ENCODE assay signal across 1 cellular context in the genomic region with DNA sequence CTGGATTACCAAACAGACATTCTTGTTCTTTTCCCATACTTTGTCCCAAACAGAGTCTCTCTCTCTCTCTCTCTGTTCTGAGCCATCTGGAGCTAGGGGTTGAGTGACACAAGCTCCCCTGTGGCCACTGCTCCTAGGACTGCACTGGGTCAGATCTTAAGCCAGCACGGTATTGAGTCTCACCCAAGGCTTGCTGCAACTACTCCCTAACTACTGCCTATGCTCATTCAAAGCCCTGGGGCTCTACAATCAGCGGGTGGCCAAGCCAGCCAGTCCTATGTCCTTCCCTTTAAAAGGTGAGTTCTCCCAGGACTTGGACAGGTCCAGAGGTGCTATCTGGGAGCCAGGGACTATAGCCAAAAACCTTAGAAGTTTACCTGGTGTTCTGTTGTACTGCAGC.
TF ChIP-seq lines count a peak whose summit lies in the region.

No MANE protein-coding gene starts in this region.

TF ChIP-seq in SK-N-SH, 30 proteins besides CTCF, POLR2A, EP300 and RAD21 (continued from another document):
- TF ChIP-seq, protein P1, sequence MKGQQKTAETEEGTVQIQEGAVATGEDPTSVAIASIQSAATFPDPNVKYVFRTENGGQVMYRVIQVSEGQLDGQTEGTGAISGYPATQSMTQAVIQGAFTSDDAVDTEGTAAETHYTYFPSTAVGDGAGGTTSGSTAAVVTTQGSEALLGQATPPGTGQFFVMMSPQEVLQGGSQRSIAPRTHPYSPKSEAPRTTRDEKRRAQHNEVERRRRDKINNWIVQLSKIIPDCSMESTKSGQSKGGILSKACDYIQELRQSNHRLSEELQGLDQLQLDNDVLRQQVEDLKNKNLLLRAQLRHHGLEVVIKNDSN (IDR thresholded peaks at IDR 0.05; ENCODE audit: borderline replicate concordance, low read depth) = no peak
